1 cellular context compared by ENCODE assay signal in the genomic region with DNA sequence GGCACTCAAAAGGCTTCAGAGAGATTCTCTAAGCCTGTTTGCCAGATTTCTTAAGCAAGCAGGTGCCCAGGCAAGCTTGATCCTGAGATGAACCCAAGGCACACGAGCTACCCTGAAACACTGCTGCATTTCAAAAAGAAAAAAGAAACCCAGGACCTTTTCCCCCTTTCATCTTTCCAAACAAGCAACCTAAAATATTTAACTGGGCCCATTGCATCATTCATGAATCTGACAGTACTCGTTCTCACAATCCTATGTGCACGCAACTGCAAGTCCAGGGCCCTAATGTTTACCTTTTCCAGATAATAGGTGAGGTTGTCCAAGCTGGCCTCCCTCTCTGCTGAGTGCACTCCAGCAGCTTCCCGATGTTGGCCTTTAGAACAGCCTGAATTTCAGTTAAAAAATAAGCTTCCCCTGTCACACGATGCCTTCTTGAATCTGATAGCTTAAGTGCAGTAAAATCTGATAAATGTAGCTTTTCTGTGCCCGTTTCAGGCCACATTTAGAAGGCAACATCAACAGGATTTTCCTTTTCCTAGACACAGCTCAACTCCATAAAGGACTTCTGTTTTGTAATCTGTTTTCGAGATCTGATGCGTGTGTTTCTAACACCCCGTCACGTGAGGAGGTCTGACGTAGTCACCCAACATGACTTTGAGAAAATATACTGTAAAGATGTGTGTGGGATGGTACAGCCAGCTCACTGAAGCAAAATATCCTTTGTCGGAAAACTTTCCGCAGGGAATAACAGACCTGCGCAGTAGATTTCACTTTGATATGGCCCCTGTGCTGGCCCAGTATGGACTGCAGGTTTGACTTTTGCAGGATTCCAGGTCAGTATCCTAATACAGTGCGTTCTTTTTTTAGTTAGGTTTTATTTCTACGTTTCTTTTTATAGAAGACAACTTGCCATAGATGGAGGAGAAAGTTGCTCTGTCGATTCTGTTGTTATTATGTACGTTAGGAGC.
TF ChIP-seq lines count a peak whose summit lies in the region.

No MANE protein-coding gene starts in this region.

TF ChIP-seq in HepG2, 621 proteins besides CTCF, POLR2A, EP300 and RAD21 (continued from another document and continues in another):
- TF ChIP-seq ZNF598 (CRISPR knock-in tag; IDR thresholded peaks at IDR 0.05; ENCODE audit: borderline replicate concordance) (no peak), ZNF251 (CRISPR knock-in tag; IDR thresholded peaks at IDR 0.05) (no peak), ZNF883 (CRISPR knock-in tag; IDR thresholded peaks at IDR 0.05; ENCODE audit: not compliant biosample characterization) (no peak), KLF15 (CRISPR knock-in tag; IDR thresholded peaks at IDR 0.05; ENCODE audit: borderline replicate concordance) (no peak), ADNP (CRISPR knock-in tag; IDR thresholded peaks at IDR 0.05) (no peak), SRSF1 (optimal IDR thresholded peaks at IDR 0.05; ENCODE audit: low read depth, low read length) (no peak), ZNF501 (CRISPR knock-in tag; IDR thresholded peaks at IDR 0.05) (peak; percentile 73), MYNN (CRISPR knock-in tag; IDR thresholded peaks at IDR 0.05; ENCODE audit: low read depth) (no peak), ZNF776 (CRISPR knock-in tag; IDR thresholded peaks at IDR 0.05) (no peak), NAIF1 (CRISPR knock-in tag; IDR thresholded peaks at IDR 0.05; ENCODE audit: borderline replicate concordance) (no peak), ZNF296 (CRISPR knock-in tag; conservative IDR thresholded peaks at IDR 0.05) (no peak), CBFB (CRISPR knock-in tag; IDR thresholded peaks at IDR 0.05) (no peak), ZNF549 (CRISPR knock-in tag; IDR thresholded peaks at IDR 0.05) (no peak), TRIM24 (CRISPR knock-in tag; IDR thresholded peaks at IDR 0.05) (no peak), GABPA (IDR thresholded peaks at IDR 0.05; ENCODE audit: low read depth, low read length) (no peak), GABPA (CRISPR knock-in tag; IDR thresholded peaks at IDR 0.05; ENCODE audit: low read depth) (peak; percentile 28; the same call in 1 of the 2 replicates), GLI4 (CRISPR knock-in tag; IDR thresholded peaks at IDR 0.05; ENCODE audit: borderline replicate concordance) (no peak), ZNF839 (CRISPR knock-in tag; IDR thresholded peaks at IDR 0.05; ENCODE audit: borderline replicate concordance) (no peak), ZNF891 (CRISPR knock-in tag; IDR thresholded peaks at IDR 0.05) (no peak), TGIF2 (CRISPR knock-in tag; IDR thresholded peaks at IDR 0.05) (peak; percentile 52; the same call in 1 of the 2 replicates), SYNCRIP (IDR thresholded peaks at IDR 0.05; ENCODE audit: insufficient read depth, low read depth, low read length) (no peak), SMAD1 (CRISPR knock-in tag; IDR thresholded peaks at IDR 0.05; ENCODE audit: borderline replicate concordance, low read depth) (no peak), ZNF335 (CRISPR knock-in tag; IDR thresholded peaks at IDR 0.05) (0 out of 2 replicates have a peak, but pooled peaks have one; percentile 40), KDM3A (CRISPR knock-in tag; IDR thresholded peaks at IDR 0.05; ENCODE audit: low read depth) (no peak), RBFOX2 (IDR thresholded peaks at IDR 0.05; ENCODE audit: low read depth, low read length) (0 out of 2 replicates have a peak, but pooled peaks have one; percentile 23), NFKB2 (CRISPR knock-in tag; IDR thresholded peaks at IDR 0.05; ENCODE audit: borderline replicate concordance) (no peak), ZNF180 (CRISPR knock-in tag; IDR thresholded peaks at IDR 0.05; ENCODE audit: borderline replicate concordance, low read depth) (no peak), PHF20 (CRISPR knock-in tag; IDR thresholded peaks at IDR 0.05) (no peak), NCOA1 (CRISPR knock-in tag; IDR thresholded peaks at IDR 0.05) (no peak), ISX (CRISPR knock-in tag; conservative IDR thresholded peaks at IDR 0.05) (0 out of 2 replicates have a peak, but pooled peaks have one; percentile 27), PCBP2 (optimal IDR thresholded peaks at IDR 0.05; ENCODE audit: low read depth, low read length, poor library complexity, severe bottlenecking) (no peak)
- TF ChIP-seq, protein P1, sequence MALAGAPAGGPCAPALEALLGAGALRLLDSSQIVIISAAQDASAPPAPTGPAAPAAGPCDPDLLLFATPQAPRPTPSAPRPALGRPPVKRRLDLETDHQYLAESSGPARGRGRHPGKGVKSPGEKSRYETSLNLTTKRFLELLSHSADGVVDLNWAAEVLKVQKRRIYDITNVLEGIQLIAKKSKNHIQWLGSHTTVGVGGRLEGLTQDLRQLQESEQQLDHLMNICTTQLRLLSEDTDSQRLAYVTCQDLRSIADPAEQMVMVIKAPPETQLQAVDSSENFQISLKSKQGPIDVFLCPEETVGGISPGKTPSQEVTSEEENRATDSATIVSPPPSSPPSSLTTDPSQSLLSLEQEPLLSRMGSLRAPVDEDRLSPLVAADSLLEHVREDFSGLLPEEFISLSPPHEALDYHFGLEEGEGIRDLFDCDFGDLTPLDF (CRISPR knock-in tag; IDR thresholded peaks at IDR 0.05) = no peak
- TF ChIP-seq, protein P2, sequence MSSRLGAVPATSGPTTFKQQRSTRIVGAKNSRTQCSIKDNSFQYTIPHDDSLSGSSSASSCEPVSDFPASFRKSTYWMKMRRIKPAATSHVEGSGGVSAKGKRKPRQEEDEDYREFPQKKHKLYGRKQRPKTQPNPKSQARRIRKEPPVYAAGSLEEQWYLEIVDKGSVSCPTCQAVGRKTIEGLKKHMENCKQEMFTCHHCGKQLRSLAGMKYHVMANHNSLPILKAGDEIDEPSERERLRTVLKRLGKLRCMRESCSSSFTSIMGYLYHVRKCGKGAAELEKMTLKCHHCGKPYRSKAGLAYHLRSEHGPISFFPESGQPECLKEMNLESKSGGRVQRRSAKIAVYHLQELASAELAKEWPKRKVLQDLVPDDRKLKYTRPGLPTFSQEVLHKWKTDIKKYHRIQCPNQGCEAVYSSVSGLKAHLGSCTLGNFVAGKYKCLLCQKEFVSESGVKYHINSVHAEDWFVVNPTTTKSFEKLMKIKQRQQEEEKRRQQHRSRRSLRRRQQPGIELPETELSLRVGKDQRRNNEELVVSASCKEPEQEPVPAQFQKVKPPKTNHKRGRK (CRISPR knock-in tag; IDR thresholded peaks at IDR 0.05) = no peak
- TF ChIP-seq, protein P3, sequence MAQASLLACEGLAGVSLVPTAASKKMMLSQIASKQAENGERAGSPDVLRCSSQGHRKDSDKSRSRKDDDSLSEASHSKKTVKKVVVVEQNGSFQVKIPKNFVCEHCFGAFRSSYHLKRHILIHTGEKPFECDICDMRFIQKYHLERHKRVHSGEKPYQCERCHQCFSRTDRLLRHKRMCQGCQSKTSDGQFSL (CRISPR knock-in tag; IDR thresholded peaks at IDR 0.05) = no peak
- TF ChIP-seq, protein P4, sequence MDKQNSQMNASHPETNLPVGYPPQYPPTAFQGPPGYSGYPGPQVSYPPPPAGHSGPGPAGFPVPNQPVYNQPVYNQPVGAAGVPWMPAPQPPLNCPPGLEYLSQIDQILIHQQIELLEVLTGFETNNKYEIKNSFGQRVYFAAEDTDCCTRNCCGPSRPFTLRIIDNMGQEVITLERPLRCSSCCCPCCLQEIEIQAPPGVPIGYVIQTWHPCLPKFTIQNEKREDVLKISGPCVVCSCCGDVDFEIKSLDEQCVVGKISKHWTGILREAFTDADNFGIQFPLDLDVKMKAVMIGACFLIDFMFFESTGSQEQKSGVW (CRISPR knock-in tag; IDR thresholded peaks at IDR 0.05; ENCODE audit: borderline replicate concordance) = no peak
- TF ChIP-seq, protein P5, sequence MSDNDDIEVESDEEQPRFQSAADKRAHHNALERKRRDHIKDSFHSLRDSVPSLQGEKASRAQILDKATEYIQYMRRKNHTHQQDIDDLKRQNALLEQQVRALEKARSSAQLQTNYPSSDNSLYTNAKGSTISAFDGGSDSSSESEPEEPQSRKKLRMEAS (IDR thresholded peaks at IDR 0.05) = peak; percentile 72
- TF ChIP-seq, protein P6, sequence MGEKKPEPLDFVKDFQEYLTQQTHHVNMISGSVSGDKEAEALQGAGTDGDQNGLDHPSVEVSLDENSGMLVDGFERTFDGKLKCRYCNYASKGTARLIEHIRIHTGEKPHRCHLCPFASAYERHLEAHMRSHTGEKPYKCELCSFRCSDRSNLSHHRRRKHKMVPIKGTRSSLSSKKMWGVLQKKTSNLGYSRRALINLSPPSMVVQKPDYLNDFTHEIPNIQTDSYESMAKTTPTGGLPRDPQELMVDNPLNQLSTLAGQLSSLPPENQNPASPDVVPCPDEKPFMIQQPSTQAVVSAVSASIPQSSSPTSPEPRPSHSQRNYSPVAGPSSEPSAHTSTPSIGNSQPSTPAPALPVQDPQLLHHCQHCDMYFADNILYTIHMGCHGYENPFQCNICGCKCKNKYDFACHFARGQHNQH (CRISPR knock-in tag; IDR thresholded peaks at IDR 0.05) = peak; percentile 73
- TF ChIP-seq, protein P7, sequence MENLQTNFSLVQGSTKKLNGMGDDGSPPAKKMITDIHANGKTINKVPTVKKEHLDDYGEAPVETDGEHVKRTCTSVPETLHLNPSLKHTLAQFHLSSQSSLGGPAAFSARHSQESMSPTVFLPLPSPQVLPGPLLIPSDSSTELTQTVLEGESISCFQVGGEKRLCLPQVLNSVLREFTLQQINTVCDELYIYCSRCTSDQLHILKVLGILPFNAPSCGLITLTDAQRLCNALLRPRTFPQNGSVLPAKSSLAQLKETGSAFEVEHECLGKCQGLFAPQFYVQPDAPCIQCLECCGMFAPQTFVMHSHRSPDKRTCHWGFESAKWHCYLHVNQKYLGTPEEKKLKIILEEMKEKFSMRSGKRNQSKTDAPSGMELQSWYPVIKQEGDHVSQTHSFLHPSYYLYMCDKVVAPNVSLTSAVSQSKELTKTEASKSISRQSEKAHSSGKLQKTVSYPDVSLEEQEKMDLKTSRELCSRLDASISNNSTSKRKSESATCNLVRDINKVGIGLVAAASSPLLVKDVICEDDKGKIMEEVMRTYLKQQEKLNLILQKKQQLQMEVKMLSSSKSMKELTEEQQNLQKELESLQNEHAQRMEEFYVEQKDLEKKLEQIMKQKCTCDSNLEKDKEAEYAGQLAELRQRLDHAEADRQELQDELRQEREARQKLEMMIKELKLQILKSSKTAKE (CRISPR knock-in tag; IDR thresholded peaks at IDR 0.05; ENCODE audit: borderline replicate concordance) = no peak
- TF ChIP-seq, protein P8, sequence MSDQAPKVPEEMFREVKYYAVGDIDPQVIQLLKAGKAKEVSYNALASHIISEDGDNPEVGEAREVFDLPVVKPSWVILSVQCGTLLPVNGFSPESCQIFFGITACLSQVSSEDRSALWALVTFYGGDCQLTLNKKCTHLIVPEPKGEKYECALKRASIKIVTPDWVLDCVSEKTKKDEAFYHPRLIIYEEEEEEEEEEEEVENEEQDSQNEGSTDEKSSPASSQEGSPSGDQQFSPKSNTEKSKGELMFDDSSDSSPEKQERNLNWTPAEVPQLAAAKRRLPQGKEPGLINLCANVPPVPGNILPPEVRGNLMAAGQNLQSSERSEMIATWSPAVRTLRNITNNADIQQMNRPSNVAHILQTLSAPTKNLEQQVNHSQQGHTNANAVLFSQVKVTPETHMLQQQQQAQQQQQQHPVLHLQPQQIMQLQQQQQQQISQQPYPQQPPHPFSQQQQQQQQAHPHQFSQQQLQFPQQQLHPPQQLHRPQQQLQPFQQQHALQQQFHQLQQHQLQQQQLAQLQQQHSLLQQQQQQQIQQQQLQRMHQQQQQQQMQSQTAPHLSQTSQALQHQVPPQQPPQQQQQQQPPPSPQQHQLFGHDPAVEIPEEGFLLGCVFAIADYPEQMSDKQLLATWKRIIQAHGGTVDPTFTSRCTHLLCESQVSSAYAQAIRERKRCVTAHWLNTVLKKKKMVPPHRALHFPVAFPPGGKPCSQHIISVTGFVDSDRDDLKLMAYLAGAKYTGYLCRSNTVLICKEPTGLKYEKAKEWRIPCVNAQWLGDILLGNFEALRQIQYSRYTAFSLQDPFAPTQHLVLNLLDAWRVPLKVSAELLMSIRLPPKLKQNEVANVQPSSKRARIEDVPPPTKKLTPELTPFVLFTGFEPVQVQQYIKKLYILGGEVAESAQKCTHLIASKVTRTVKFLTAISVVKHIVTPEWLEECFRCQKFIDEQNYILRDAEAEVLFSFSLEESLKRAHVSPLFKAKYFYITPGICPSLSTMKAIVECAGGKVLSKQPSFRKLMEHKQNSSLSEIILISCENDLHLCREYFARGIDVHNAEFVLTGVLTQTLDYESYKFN (CRISPR knock-in tag; conservative IDR thresholded peaks at IDR 0.05) = peak; percentile 91
- TF ChIP-seq, protein P9, sequence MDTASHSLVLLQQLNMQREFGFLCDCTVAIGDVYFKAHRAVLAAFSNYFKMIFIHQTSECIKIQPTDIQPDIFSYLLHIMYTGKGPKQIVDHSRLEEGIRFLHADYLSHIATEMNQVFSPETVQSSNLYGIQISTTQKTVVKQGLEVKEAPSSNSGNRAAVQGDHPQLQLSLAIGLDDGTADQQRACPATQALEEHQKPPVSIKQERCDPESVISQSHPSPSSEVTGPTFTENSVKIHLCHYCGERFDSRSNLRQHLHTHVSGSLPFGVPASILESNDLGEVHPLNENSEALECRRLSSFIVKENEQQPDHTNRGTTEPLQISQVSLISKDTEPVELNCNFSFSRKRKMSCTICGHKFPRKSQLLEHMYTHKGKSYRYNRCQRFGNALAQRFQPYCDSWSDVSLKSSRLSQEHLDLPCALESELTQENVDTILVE (CRISPR knock-in tag; IDR thresholded peaks at IDR 0.05) = no peak
- TF ChIP-seq, protein P10, sequence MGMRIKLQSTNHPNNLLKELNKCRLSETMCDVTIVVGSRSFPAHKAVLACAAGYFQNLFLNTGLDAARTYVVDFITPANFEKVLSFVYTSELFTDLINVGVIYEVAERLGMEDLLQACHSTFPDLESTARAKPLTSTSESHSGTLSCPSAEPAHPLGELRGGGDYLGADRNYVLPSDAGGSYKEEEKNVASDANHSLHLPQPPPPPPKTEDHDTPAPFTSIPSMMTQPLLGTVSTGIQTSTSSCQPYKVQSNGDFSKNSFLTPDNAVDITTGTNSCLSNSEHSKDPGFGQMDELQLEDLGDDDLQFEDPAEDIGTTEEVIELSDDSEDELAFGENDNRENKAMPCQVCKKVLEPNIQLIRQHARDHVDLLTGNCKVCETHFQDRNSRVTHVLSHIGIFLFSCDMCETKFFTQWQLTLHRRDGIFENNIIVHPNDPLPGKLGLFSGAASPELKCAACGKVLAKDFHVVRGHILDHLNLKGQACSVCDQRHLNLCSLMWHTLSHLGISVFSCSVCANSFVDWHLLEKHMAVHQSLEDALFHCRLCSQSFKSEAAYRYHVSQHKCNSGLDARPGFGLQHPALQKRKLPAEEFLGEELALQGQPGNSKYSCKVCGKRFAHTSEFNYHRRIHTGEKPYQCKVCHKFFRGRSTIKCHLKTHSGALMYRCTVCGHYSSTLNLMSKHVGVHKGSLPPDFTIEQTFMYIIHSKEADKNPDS (CRISPR knock-in tag; IDR thresholded peaks at IDR 0.05) = no peak
